In genomic region chr10:59885430-59886134, GRCh38 we compare ENCODE assay signal across 10 cellular contexts. TPM values are rescaled to one million over a fixed set of nuclear protein-coding genes. Genes with fewer than 3 reads are reported as not detected.
DNase-seq lines count a peak whose midpoint lies in the region; ATAC-seq, FAIRE-seq and TF ChIP-seq lines count a peak whose summit lies in the region.
"Had no signal": no experiment of that assay in that cellular context is flagged by ENCODE, and none has a peak within 500 bp of the region (broad histone marks: within the 10 kb centered on the region; RNA-seq: fewer than 3 reads in every experiment).

No MANE protein-coding gene starts in this region.

- FAIRE-seq in H54 (lab: Jason Lieb, UNC), result no peak

- H3K4me1 Mint-ChIP-seq in endodermal cell, result peaks cover 37% of the 10 kb centered on the region

- 75 to 89% methylated on average over 5 to 7 of the region's 8 CpGs for WGBS in endodermal cell (ENCODE audit: insufficient coverage in 1 of 2, insufficient read length in 1 of 2), 2 experiments

- no peak overlapping the region for H3K4me3 ChIP-seq in endodermal cell (ENCODE audit: low read length)
- H3K4me3 ChIP-seq: thoracic aorta had no signal

- H3K27me3 ChIP-seq in endodermal cell (ENCODE audit: control insufficient read depth, insufficient read depth, low read length, poor library complexity, severe bottlenecking), result no peaks in the 10 kb centered on the region

- peak; percentile 81 for ATAC-seq in GM19023 (IDR thresholded peaks at IDR 0.05; ENCODE audit: unreplicated experiment)
- ATAC-seq in HG02840 (IDR thresholded peaks at IDR 0.05; ENCODE audit: low FRiP score, unreplicated experiment), result peak; percentile 83

- TF ChIP-seq CTCF in endodermal cell (conservative IDR thresholded peaks at IDR 0.05), result no peak

- H3K9ac ChIP-seq in endodermal cell (ENCODE audit: extremely low read depth, low read length, poor library complexity, severe bottlenecking), result no peak overlapping the region

- H3K27ac ChIP-seq in endodermal cell (ENCODE audit: low read depth, low read length), result no peak overlapping the region
- H3K27ac ChIP-seq: thoracic aorta had no signal

- no peaks in the 10 kb centered on the region for H3K36me3 ChIP-seq in endodermal cell (ENCODE audit: control insufficient read depth, insufficient read depth, low read length)
- H3K36me3 ChIP-seq: thoracic aorta had no signal

- H3K9me3 Mint-ChIP-seq in endodermal cell, result no peaks in the 10 kb centered on the region

- no peaks in the 10 kb centered on the region for H3K9me3 ChIP-seq in endodermal cell (ENCODE audit: control insufficient read depth, low read length)
- H3K9me3 ChIP-seq: thoracic aorta had no signal

- H3K27me3 Mint-ChIP-seq in endodermal cell (ENCODE audit: insufficient read depth), result no peaks in the 10 kb centered on the region

- DNase-seq in NOMO-1 treated with dmso at 0.1 percent for 144 hours (lab: John Stamatoyannopoulos, UW; ENCODE audit: unreplicated experiment) (peak; percentile 96), midbrain (lab: John Stamatoyannopoulos, UW) (peak; percentile 38), endodermal cell (no peak), GM03348 (ENCODE audit: low spot score) (no peak), NCI-H2081 (lab: John Stamatoyannopoulos, UW) (no peak), H54 (ENCODE audit: insufficient read length, low spot score) (no peak)
- DNase-seq: IMR-90 had no signal

- peaks cover 1% of the 10 kb centered on the region for H3K36me3 Mint-ChIP-seq in endodermal cell (ENCODE audit: low read depth)

- H3K27ac Mint-ChIP-seq in endodermal cell, result no peak overlapping the region

- no peak for TF ChIP-seq POLR2A in H54 (IDR thresholded peaks at IDR 0.05; ENCODE audit: low read depth, low read length)

- no peak overlapping the region for H3K4me3 Mint-ChIP-seq in endodermal cell

- H3K4me1 ChIP-seq in endodermal cell (ENCODE audit: control insufficient read depth, insufficient read depth, low read length), result peaks cover 13% of the 10 kb centered on the region

RNA-seq across cellular contexts. Expression of gene CCDC6, which starts 20.8 kb away (rescaled TPM):
- 10 to 100 TPM; 29.3 to 30.4 TPM for total RNA-seq in endodermal cell
- polyA plus RNA-seq in endodermal cell (2013, experiment 1 of 2), result 28.3 TPM
- 27.9 TPM for polyA plus RNA-seq in endodermal cell (2013, experiment 2 of 2)

Comparison
In these comparisons a context has a peak if more than half of its experiments do, and no peak if none do; other contexts are left out.
1. DNase-seq: peak in NOMO-1 treated with dmso at 0.1 percent for 144 hours (single experiment) and midbrain (single experiment); none in endodermal cell (single experiment), GM03348 (single experiment), NCI-H2081 (0 of 2) and H54 (single experiment).